In genomic region chr9:93346240-93347112, GRCh38 we compare ENCODE assay signal across 9 cellular contexts.
A peak's percentile ranks its signal among the peaks of the same experiment; 100 is the strongest.
DNase-seq lines count a peak whose midpoint lies in the region; ATAC-seq and TF ChIP-seq lines count a peak whose summit lies in the region.
"Had no signal": no experiment of that assay in that cellular context is flagged by ENCODE, and none has a peak within 500 bp of the region (broad histone marks: within the 10 kb centered on the region; RNA-seq: fewer than 3 reads in every experiment).

No MANE protein-coding gene starts in this region.

- no peak for DNase-seq in CD4-positive, alpha-beta memory T cell
- no peak for DNase-seq in activated CD8-positive, alpha-beta T cell treated with anti-CD3 and anti-CD28 coated beads for 36 hours
- DNase-seq in heart right ventricle (peak; percentile 10 to 25), osteocyte (ENCODE audit: extremely low spot score, unreplicated experiment) (peak; percentile 83), NCI-H446 (lab: John Stamatoyannopoulos, UW) (no peak), T1000 (lab: John Stamatoyannopoulos, UW) (no peak), A673 (ENCODE audit: low spot score) (no peak)
- DNase-seq: MV-4-11 had no signal

- H3K4me1 Mint-ChIP-seq in CD4-positive, alpha-beta memory T cell: peaks cover 3 to 9% (median 5%) of the 10 kb centered on the region in 4 donors
- H3K4me1 Mint-ChIP-seq in activated CD8-positive, alpha-beta T cell treated with anti-CD3 and anti-CD28 coated beads for 36 hours (ENCODE audit: low read depth): peaks cover 3% of the 10 kb centered on the region
- peaks cover 8% of the 10 kb centered on the region for H3K4me1 Mint-ChIP-seq in osteocyte (ENCODE audit: unreplicated experiment)

- no peak for ATAC-seq in activated CD8-positive, alpha-beta T cell treated with anti-CD3 and anti-CD28 coated beads for 36 hours
- ATAC-seq in heart right ventricle (peak; percentile 44 to 71 (median 62)), GM18907 (IDR thresholded peaks at IDR 0.05; ENCODE audit: unreplicated experiment) (no peak)

- H3K27ac Mint-ChIP-seq in CD4-positive, alpha-beta memory T cell: peak overlapping the region in 1 of 7 donors; percentile 37
- H3K27ac Mint-ChIP-seq in activated CD8-positive, alpha-beta T cell treated with anti-CD3 and anti-CD28 coated beads for 36 hours: no peak overlapping the region
- no peak overlapping the region for H3K27ac Mint-ChIP-seq in osteocyte (ENCODE audit: unreplicated experiment)

- H3K27ac ChIP-seq in CD4-positive, alpha-beta memory T cell (ENCODE audit: low read depth, low read length): no peak overlapping the region
- H3K27ac ChIP-seq in heart right ventricle (peak overlapping the region in 1 of 10 donors; percentile 13), A673 (ENCODE audit: low read depth, low read length, poor library complexity, severe bottlenecking) (no peak overlapping the region)

- peaks cover 5% of the 10 kb centered on the region for H3K4me1 ChIP-seq in CD4-positive, alpha-beta memory T cell (ENCODE audit: insufficient read depth, low read length)
- H3K4me1 ChIP-seq in heart right ventricle (peaks cover 0 to 12% (median 6%) of the 10 kb centered on the region in 9 donors), A673 (ENCODE audit: insufficient read depth, low read length, poor library complexity, severe bottlenecking) (no peaks in the 10 kb centered on the region)

- CTCF ChIA-PET in CD4-positive, alpha-beta memory T cell (lab: Charles Lee; ENCODE audit: partially characterized antibody): no interaction called here
- CTCF ChIA-PET in activated CD8-positive, alpha-beta T cell treated with anti-CD3 and anti-CD28 coated beads for 36 hours (lab: Charles Lee): no interaction called here
- CTCF ChIA-PET in A673 (lab: Charles Lee): no interaction called here

- H3K27me3 Mint-ChIP-seq in CD4-positive, alpha-beta memory T cell: peaks cover 19 to 36% of the 10 kb centered on the region in 2 donors
- peaks cover 29% of the 10 kb centered on the region for H3K27me3 Mint-ChIP-seq in activated CD8-positive, alpha-beta T cell treated with anti-CD3 and anti-CD28 coated beads for 36 hours
- H3K27me3 Mint-ChIP-seq in osteocyte (ENCODE audit: unreplicated experiment): peaks cover 63% of the 10 kb centered on the region

- POLR2A ChIA-PET in CD4-positive, alpha-beta memory T cell (lab: Charles Lee; ENCODE audit: partially characterized antibody): no interaction called here
- POLR2A ChIA-PET in activated CD8-positive, alpha-beta T cell treated with anti-CD3 and anti-CD28 coated beads for 36 hours (lab: Charles Lee): interaction anchor here (0.5 kb wide), 1 partner anchor 160 kb away, joined by 3 read pairs; no protein-coding TSS in a partner anchor
- POLR2A ChIA-PET in A673 (lab: Charles Lee; ENCODE audit: low non-redundant PET): interaction anchor here (0.7 kb wide), 1 partner anchor 171 kb away, joined by 3 read pairs; no protein-coding TSS in a partner anchor

- H3K4me3 ChIP-seq in CD4-positive, alpha-beta memory T cell (ENCODE audit: low read length in 2 of 2): no peak overlapping the region
- H3K4me3 ChIP-seq in heart right ventricle: peak overlapping the region; percentile 11 to 61 (median 54)
- H3K4me3 ChIP-seq in A673 (ENCODE audit: low read depth, low read length, poor library complexity, severe bottlenecking): no peak overlapping the region

- 12 to 14% methylated on average over 60 to 64 of the region's 64 CpGs for WGBS in heart right ventricle, 2 donors

- H3K4me3 Mint-ChIP-seq in CD4-positive, alpha-beta memory T cell: peak overlapping the region; percentile 13 to 79 (median 75)
- peak overlapping the region; percentile 24 for H3K4me3 Mint-ChIP-seq in activated CD8-positive, alpha-beta T cell treated with anti-CD3 and anti-CD28 coated beads for 36 hours
- H3K4me3 Mint-ChIP-seq in osteocyte (ENCODE audit: unreplicated experiment): peak overlapping the region; percentile 75

- no peak for TF ChIP-seq CTCF in activated CD8-positive, alpha-beta T cell treated with anti-CD3 and anti-CD28 coated beads for 36 hours (IDR thresholded peaks at IDR 0.05)
- peak in 2 of 9 donors; percentile 4 to 7 for TF ChIP-seq CTCF in heart right ventricle (IDR thresholded peaks at IDR 0.05)
- no peak for TF ChIP-seq CTCF in osteocyte (IDR thresholded peaks at IDR 0.05)
- no peak for TF ChIP-seq CTCF in A673 (conservative IDR thresholded peaks at IDR 0.05; ENCODE audit: low read depth, low read length)

- no peaks in the 10 kb centered on the region for H3K36me3 ChIP-seq in CD4-positive, alpha-beta memory T cell (ENCODE audit: insufficient read depth, low read length)
- H3K36me3 ChIP-seq in heart right ventricle (no peaks in the 10 kb centered on the region), A673 (ENCODE audit: insufficient read depth, low read length, poor library complexity, severe bottlenecking) (no peaks in the 10 kb centered on the region)

- peaks cover 0 to 2% (median 0%) of the 10 kb centered on the region in 8 donors for H3K9me3 Mint-ChIP-seq in CD4-positive, alpha-beta memory T cell
- H3K9me3 Mint-ChIP-seq in activated CD8-positive, alpha-beta T cell treated with anti-CD3 and anti-CD28 coated beads for 36 hours: no peaks in the 10 kb centered on the region
- H3K9me3 Mint-ChIP-seq in osteocyte (ENCODE audit: unreplicated experiment): no peaks in the 10 kb centered on the region

- BruUV-seq in A673 (replicated peaks; lab: Mats Ljungman, UMichigan): no TSS peak

- no peaks in the 10 kb centered on the region for H3K9me3 ChIP-seq in CD4-positive, alpha-beta memory T cell (ENCODE audit: control insufficient read depth in 1 of 2, low read length in 2 of 2)
- H3K9me3 ChIP-seq in heart right ventricle: no peaks in the 10 kb centered on the region
- H3K9me3 ChIP-seq in A673 (ENCODE audit: low read depth, low read length, poor library complexity, severe bottlenecking): no peaks in the 10 kb centered on the region

- H3K36me3 Mint-ChIP-seq in CD4-positive, alpha-beta memory T cell: peaks cover 0 to 4% of the 10 kb centered on the region in 2 donors
- H3K36me3 Mint-ChIP-seq in activated CD8-positive, alpha-beta T cell treated with anti-CD3 and anti-CD28 coated beads for 36 hours (ENCODE audit: low read depth): no peaks in the 10 kb centered on the region
- no peaks in the 10 kb centered on the region for H3K36me3 Mint-ChIP-seq in osteocyte (ENCODE audit: unreplicated experiment)

- H3K27me3 ChIP-seq in CD4-positive, alpha-beta memory T cell (ENCODE audit: insufficient read depth, low read length): peaks cover 10% of the 10 kb centered on the region
- H3K27me3 ChIP-seq in heart right ventricle (peaks cover 0 to 38% (median 15%) of the 10 kb centered on the region in 7 donors), A673 (replicated peaks; ENCODE audit: insufficient read depth, low read depth, low read length, poor library complexity) (peaks cover 23% of the 10 kb centered on the region)

- intact Hi-C loops in CD4-positive, alpha-beta memory T cell (cut with micrococcal nuclease): no loop called here
- intact Hi-C loops in activated CD8-positive, alpha-beta T cell treated with anti-CD3 and anti-CD28 coated beads for 36 hours (cut with micrococcal nuclease): no loop called here
- intact Hi-C loops in heart right ventricle (cut with DNase I): no loop called here
- intact Hi-C loops in A673 (cut with micrococcal nuclease; ENCODE audit: unreplicated experiment): no loop called here

Comparison
In these comparisons a context has a peak if more than half of its experiments do, and no peak if none do; other contexts are left out.
1. DNase-seq: peak in heart right ventricle (2 of 2) and osteocyte (single experiment); none in CD4-positive, alpha-beta memory T cell (0 of 5), activated CD8-positive, alpha-beta T cell treated with anti-CD3 and anti-CD28 coated beads for 36 hours (single experiment), NCI-H446 (0 of 2), T1000 (single experiment) and A673 (single experiment).
2. H3K4me3 ChIP-seq: peak in heart right ventricle (10 of 10); none in CD4-positive, alpha-beta memory T cell (0 of 2) and A673 (single experiment).
3. H3K4me3 Mint-ChIP-seq: peak in every context shown above with its lines; median percentile 75 in CD4-positive, alpha-beta memory T cell; 75 in osteocyte; 24 in activated CD8-positive, alpha-beta T cell treated with anti-CD3 and anti-CD28 coated beads for 36 hours.
4. ATAC-seq: peak in heart right ventricle (8 of 8); none in activated CD8-positive, alpha-beta T cell treated with anti-CD3 and anti-CD28 coated beads for 36 hours (single experiment) and GM18907 (single experiment).